21 cellular contexts compared by ENCODE assay signal in genomic region chr3:70974752-70975151, GRCh38.
DNase-seq lines count a peak whose midpoint lies in the region; ATAC-seq and TF ChIP-seq lines count a peak whose summit lies in the region.
"Had no signal": no experiment of that assay in that cellular context is flagged by ENCODE, and none has a peak within 500 bp of the region (broad histone marks: within the 10 kb centered on the region; RNA-seq: fewer than 3 reads in every experiment).

No MANE protein-coding gene starts in this region.

- H3K4me1 ChIP-seq in left lung: peaks cover 0 to 29% of the 10 kb centered on the region in 2 donors
- H3K4me1 ChIP-seq: testis had no signal

- intact Hi-C loops in left lung (cut with DNase I): no loop called here

- no peak for DNase-seq in activated naive CD8-positive, alpha-beta T cell treated with anti-CD3 and anti-CD28 coated beads, Interleukin-2, amount 50 U/mL, for 24 hours
- no peak for DNase-seq in left lung
- DNase-seq in stromal cell of bone marrow (ENCODE audit: low read depth): peak; percentile 18
- DNase-seq in endothelial cell (ENCODE audit: low spot score): no peak
- no peak for DNase-seq in NCI-H82 treated with DMSO at 0.1 percent for 48 hours (lab: John Stamatoyannopoulos, UW; ENCODE audit: unreplicated experiment)
- DNase-seq: activated CD4-positive, alpha-beta T cell treated with anti-CD3 and anti-CD28 coated beads for 4 hours; glutamatergic neuron; Kasumi-1; lower lobe of right lung; NCI-H1694 treated with DMSO at 0.1 percent for 48 hours; NCI-H2171 treated with DMSO at 0.1 percent for 48 hours; NCI-H526 treated with DMSO at 0.1 percent for 48 hours; testis had no signal

- H3K4me3 ChIP-seq in left lung: no peak overlapping the region
- H3K4me3 ChIP-seq: HAP-1, lower lobe of right lung, neural progenitor cell, testis had no signal

- TF ChIP-seq CTCF in left lung (IDR thresholded peaks at IDR 0.05) (no peak), endothelial cell (IDR thresholded peaks at IDR 0.05; ENCODE audit: unreplicated experiment) (no peak)

- no peaks in the 10 kb centered on the region for H3K27me3 ChIP-seq in left lung
- H3K27me3 ChIP-seq: neural progenitor cell, testis had no signal

- H3K27ac ChIP-seq in left lung: peak overlapping the region; percentile 70
- H3K27ac ChIP-seq: lower lobe of right lung, neural progenitor cell, testis had no signal

- peaks cover 26% of the 10 kb centered on the region for H3K4me1 Mint-ChIP-seq in activated naive CD8-positive, alpha-beta T cell (ENCODE audit: low read depth)
- H3K4me1 Mint-ChIP-seq in activated naive CD8-positive, alpha-beta T cell treated with anti-CD3 and anti-CD28 coated beads, Interleukin-2, amount 50 U/mL, for 24 hours: peaks cover 37% of the 10 kb centered on the region
- H3K4me1 Mint-ChIP-seq in activated T-helper 17 cell treated with anti-CD3 and anti-CD28 coated beads, Interleukin-2, amount 50 U/mL, for 72 hours: peaks cover 12% of the 10 kb centered on the region
- H3K4me1 Mint-ChIP-seq in endothelial cell (ENCODE audit: unreplicated experiment): no peaks in the 10 kb centered on the region
- H3K4me1 Mint-ChIP-seq: CD14-positive monocyte had no signal

- no peaks in the 10 kb centered on the region for H3K27me3 Mint-ChIP-seq in activated naive CD8-positive, alpha-beta T cell
- no peaks in the 10 kb centered on the region for H3K27me3 Mint-ChIP-seq in activated naive CD8-positive, alpha-beta T cell treated with anti-CD3 and anti-CD28 coated beads, Interleukin-2, amount 50 U/mL, for 24 hours
- H3K27me3 Mint-ChIP-seq in activated T-helper 17 cell treated with anti-CD3 and anti-CD28 coated beads, Interleukin-2, amount 50 U/mL, for 72 hours: no peaks in the 10 kb centered on the region
- peaks cover 4% of the 10 kb centered on the region for H3K27me3 Mint-ChIP-seq in endothelial cell (ENCODE audit: unreplicated experiment)
- H3K27me3 Mint-ChIP-seq: progenitor cell of endocrine pancreas had no signal

- no peak overlapping the region for H3K4me3 Mint-ChIP-seq in activated naive CD8-positive, alpha-beta T cell
- no peak overlapping the region for H3K4me3 Mint-ChIP-seq in activated naive CD8-positive, alpha-beta T cell treated with anti-CD3 and anti-CD28 coated beads, Interleukin-2, amount 50 U/mL, for 24 hours
- H3K4me3 Mint-ChIP-seq in activated T-helper 17 cell treated with anti-CD3 and anti-CD28 coated beads, Interleukin-2, amount 50 U/mL, for 72 hours: peak overlapping the region; percentile 19
- H3K4me3 Mint-ChIP-seq in endothelial cell (ENCODE audit: unreplicated experiment): no peak overlapping the region
- H3K4me3 Mint-ChIP-seq: CD14-positive monocyte, neural progenitor cell had no signal

- peaks cover 0 to 86% of the 10 kb centered on the region in 2 donors for H3K36me3 ChIP-seq in left lung

- H3K9me3 ChIP-seq in left lung: no peaks in the 10 kb centered on the region
- H3K9me3 ChIP-seq: HAP-1, lower lobe of right lung, testis had no signal

- H3K27ac Mint-ChIP-seq in activated naive CD8-positive, alpha-beta T cell: peak overlapping the region; percentile 77
- H3K27ac Mint-ChIP-seq in activated naive CD8-positive, alpha-beta T cell treated with anti-CD3 and anti-CD28 coated beads, Interleukin-2, amount 50 U/mL, for 24 hours: no peak overlapping the region
- peak overlapping the region; percentile 73 for H3K27ac Mint-ChIP-seq in activated T-helper 17 cell treated with anti-CD3 and anti-CD28 coated beads, Interleukin-2, amount 50 U/mL, for 72 hours
- no peak overlapping the region for H3K27ac Mint-ChIP-seq in endothelial cell (ENCODE audit: unreplicated experiment)
- H3K27ac Mint-ChIP-seq: activated T-helper 2 cell treated with anti-CD3 and anti-CD28 coated beads, Interferon-gamma antibody, Interleukin-2, Interleukin-4, amounts not matched to agents 10 μg/mL and 5 μg/mL and 100 μg/mL, durations not matched to agents 14 hours and 24 hours and 36 hours; neural progenitor cell; progenitor cell of endocrine pancreas had no signal

- no peak for ATAC-seq in activated naive CD8-positive, alpha-beta T cell treated with anti-CD3 and anti-CD28 coated beads, Interleukin-2, amount 50 U/mL, for 24 hours
- ATAC-seq in activated T-helper 17 cell treated with anti-CD3 and anti-CD28 coated beads, Interleukin-2, amount 50 U/mL, for 72 hours (replicated peaks): peak; percentile 67
- ATAC-seq in left lung (peak; percentile 49), GM21381 (IDR thresholded peaks at IDR 0.05; ENCODE audit: unreplicated experiment) (no peak)
- ATAC-seq: lower lobe of right lung had no signal

- peaks cover 20% of the 10 kb centered on the region for H3K36me3 Mint-ChIP-seq in activated naive CD8-positive, alpha-beta T cell
- H3K36me3 Mint-ChIP-seq in activated naive CD8-positive, alpha-beta T cell treated with anti-CD3 and anti-CD28 coated beads, Interleukin-2, amount 50 U/mL, for 24 hours (ENCODE audit: low read depth): peaks cover 78% of the 10 kb centered on the region
- H3K36me3 Mint-ChIP-seq in activated T-helper 17 cell treated with anti-CD3 and anti-CD28 coated beads, Interleukin-2, amount 50 U/mL, for 72 hours (ENCODE audit: low read depth): peaks cover 100% of the 10 kb centered on the region
- peaks cover 41% of the 10 kb centered on the region for H3K36me3 Mint-ChIP-seq in endothelial cell (ENCODE audit: low read depth, unreplicated experiment)

- no peaks in the 10 kb centered on the region for H3K9me3 Mint-ChIP-seq in activated naive CD8-positive, alpha-beta T cell (ENCODE audit: low read depth)
- H3K9me3 Mint-ChIP-seq in activated naive CD8-positive, alpha-beta T cell treated with anti-CD3 and anti-CD28 coated beads, Interleukin-2, amount 50 U/mL, for 24 hours: no peaks in the 10 kb centered on the region
- no peaks in the 10 kb centered on the region for H3K9me3 Mint-ChIP-seq in activated T-helper 17 cell treated with anti-CD3 and anti-CD28 coated beads, Interleukin-2, amount 50 U/mL, for 72 hours
- H3K9me3 Mint-ChIP-seq in endothelial cell (ENCODE audit: unreplicated experiment): no peaks in the 10 kb centered on the region
- H3K9me3 Mint-ChIP-seq: activated T-helper 2 cell treated with anti-CD3 and anti-CD28 coated beads, Interferon-gamma antibody, Interleukin-2, Interleukin-4, amounts not matched to agents 10 μg/mL and 5 μg/mL and 100 μg/mL, durations not matched to agents 14 hours and 24 hours and 36 hours; CD14-positive monocyte; neural progenitor cell had no signal

Comparison
In these comparisons a context has a peak if more than half of its experiments do, and no peak if none do; other contexts are left out.
1. H3K27ac Mint-ChIP-seq: peak in activated naive CD8-positive, alpha-beta T cell (single experiment) and activated T-helper 17 cell treated with anti-CD3 and anti-CD28 coated beads, Interleukin-2, amount 50 U/mL, for 72 hours (single experiment); none in activated naive CD8-positive, alpha-beta T cell treated with anti-CD3 and anti-CD28 coated beads, Interleukin-2, amount 50 U/mL, for 24 hours (single experiment) and endothelial cell (single experiment).
2. ATAC-seq: peak in activated T-helper 17 cell treated with anti-CD3 and anti-CD28 coated beads, Interleukin-2, amount 50 U/mL, for 72 hours (single experiment) and left lung (single experiment); none in activated naive CD8-positive, alpha-beta T cell treated with anti-CD3 and anti-CD28 coated beads, Interleukin-2, amount 50 U/mL, for 24 hours (single experiment) and GM21381 (single experiment).